In the genomic region with DNA sequence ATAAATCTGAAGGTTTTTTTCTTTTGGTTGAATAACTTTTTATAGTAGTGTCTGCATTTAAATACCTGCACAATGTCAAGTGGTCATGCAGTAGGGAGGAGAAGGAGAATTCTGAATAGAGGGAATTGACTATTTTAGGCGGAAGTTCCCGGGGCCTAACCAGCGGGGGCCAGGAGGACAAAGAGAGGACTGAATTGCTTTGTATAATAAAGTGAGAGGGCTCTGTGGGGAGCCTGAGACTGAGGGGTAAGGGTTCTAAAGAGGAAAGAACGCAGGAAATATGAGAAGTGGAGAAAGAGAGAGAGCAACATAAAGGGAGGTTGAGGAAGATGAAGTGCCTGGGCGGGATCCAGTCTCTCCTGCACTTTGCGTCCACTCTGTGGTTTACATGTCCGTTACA, we compare ENCODE assay signal across 19 cellular contexts.
DNase-seq lines count a peak whose midpoint lies in the region; ATAC-seq and TF ChIP-seq lines count a peak whose summit lies in the region.
"Had no signal": no experiment of that assay in that cellular context is flagged by ENCODE, and none has a peak within 500 bp of the region (broad histone marks: within the 10 kb centered on the region; RNA-seq: fewer than 3 reads in every experiment).

No MANE protein-coding gene starts in this region.

- H3K27ac ChIP-seq in A673 (ENCODE audit: low read depth, low read length, poor library complexity, severe bottlenecking) (no peak overlapping the region), HUES6 (ENCODE audit: low read depth, low read length) (peak overlapping the region; percentile 97), iPS-18a (ENCODE audit: low read length) (peak overlapping the region; percentile 80)
- H3K27ac ChIP-seq in CD4-positive, alpha-beta memory T cell (ENCODE audit: low read depth, low read length) = no peak overlapping the region
- H3K27ac ChIP-seq: BLaER1 treated with 17β-estradiol and CSF1 and Interleukin-3, amounts not matched to agents 10 nM and 100 nM; Peyer's patch had no signal

- H3K36me3 ChIP-seq in A673 (ENCODE audit: insufficient read depth, low read length, poor library complexity, severe bottlenecking) = no peaks in the 10 kb centered on the region
- 0 out of 2 replicates have a peak, but pooled peaks cover 5% of the 10 kb centered on the region for H3K36me3 ChIP-seq in HUES6 (ENCODE audit: control insufficient read depth, insufficient read depth, low read length)
- peaks cover 2% of the 10 kb centered on the region for H3K36me3 ChIP-seq in iPS-18a (ENCODE audit: control insufficient read depth, low read depth, low read length)
- no peaks in the 10 kb centered on the region for H3K36me3 ChIP-seq in CD4-positive, alpha-beta memory T cell (ENCODE audit: insufficient read depth, low read length)
- H3K36me3 ChIP-seq: BLaER1 treated with 17β-estradiol and CSF1 and Interleukin-3, amounts not matched to agents 10 nM and 100 nM; MG63; Peyer's patch had no signal

- in situ Hi-C loops in SK-MEL-5 (cut with HindIII; ENCODE audit: low pct_unique_long_range_greater_than_20kb, low sequenced_read_pairs) = no loop called here

- H3K27me3 Mint-ChIP-seq in CD4-positive, alpha-beta memory T cell = no peaks in the 10 kb centered on the region

- no peak for TF ChIP-seq CTCF in A673 (conservative IDR thresholded peaks at IDR 0.05; ENCODE audit: low read depth, low read length)

- no peaks in the 10 kb centered on the region for H3K4me1 ChIP-seq in A673 (ENCODE audit: insufficient read depth, low read length, poor library complexity, severe bottlenecking)
- peaks cover 31% of the 10 kb centered on the region for H3K4me1 ChIP-seq in HUES6 (ENCODE audit: control insufficient read depth, insufficient read depth, low read length)
- H3K4me1 ChIP-seq in iPS-18a (ENCODE audit: control insufficient read depth, low read depth, low read length) = peaks cover 33% of the 10 kb centered on the region
- no peaks in the 10 kb centered on the region for H3K4me1 ChIP-seq in CD4-positive, alpha-beta memory T cell (ENCODE audit: insufficient read depth, low read length)
- H3K4me1 ChIP-seq: BLaER1 treated with 17β-estradiol and CSF1 and Interleukin-3, amounts not matched to agents 10 nM and 100 nM; Peyer's patch had no signal

- H3K4me3 ChIP-seq in A673 (ENCODE audit: low read depth, low read length, poor library complexity, severe bottlenecking) (no peak overlapping the region), HUES6 (ENCODE audit: low read depth, low read length) (peak overlapping the region; percentile 25; the same call in 1 of the 2 replicates), iPS-18a (ENCODE audit: low read length) (peak overlapping the region; percentile 19)
- H3K4me3 ChIP-seq in CD4-positive, alpha-beta memory T cell (ENCODE audit: low read length in 2 of 2) = no peak overlapping the region
- H3K4me3 ChIP-seq: BLaER1 treated with 17β-estradiol and CSF1 and Interleukin-3, amounts not matched to agents 10 nM and 100 nM; MG63; Peyer's patch had no signal

- H3K4me3 Mint-ChIP-seq in CD4-positive, alpha-beta memory T cell = no peak overlapping the region

- H3K9ac ChIP-seq in HUES6 (ENCODE audit: low read length) (peak overlapping the region; percentile 87), iPS-18a (ENCODE audit: low read length) (peak overlapping the region; percentile 55)
- H3K9ac ChIP-seq: BLaER1 treated with 17β-estradiol and CSF1 and Interleukin-3, amounts not matched to agents 10 nM and 100 nM had no signal

- no peaks in the 10 kb centered on the region for H3K4me1 Mint-ChIP-seq in CD4-positive, alpha-beta memory T cell

- CTCF ChIA-PET in A673 (lab: Charles Lee) = no interaction called here
- CTCF ChIA-PET in CD4-positive, alpha-beta memory T cell (lab: Charles Lee; ENCODE audit: partially characterized antibody) = interaction anchor here (0.5 kb wide), 1 partner anchor 326 kb away, joined by 3 read pairs; no protein-coding TSS in a partner anchor

- H3K27me3 ChIP-seq in A673 (replicated peaks; ENCODE audit: insufficient read depth, low read depth, low read length, poor library complexity) = no peaks in the 10 kb centered on the region
- no peaks in the 10 kb centered on the region for H3K27me3 ChIP-seq in HUES6 (ENCODE audit: control insufficient read depth, insufficient read depth, low read length)
- H3K27me3 ChIP-seq in iPS-18a (ENCODE audit: control insufficient read depth, insufficient read depth, low read length) = no peaks in the 10 kb centered on the region
- H3K27me3 ChIP-seq in CD4-positive, alpha-beta memory T cell (ENCODE audit: insufficient read depth, low read length) = no peaks in the 10 kb centered on the region
- H3K27me3 ChIP-seq: BLaER1 treated with 17β-estradiol and CSF1 and Interleukin-3, amounts not matched to agents 10 nM and 100 nM; MG63; Peyer's patch had no signal

- H3K27ac Mint-ChIP-seq in CD4-positive, alpha-beta memory T cell = no peak overlapping the region

- ATAC-seq in GM19463 (IDR thresholded peaks at IDR 0.05; ENCODE audit: unreplicated experiment) = no peak

- H3K36me3 Mint-ChIP-seq in CD4-positive, alpha-beta memory T cell = no peaks in the 10 kb centered on the region

- POLR2A ChIA-PET in A673 (lab: Charles Lee; ENCODE audit: low non-redundant PET) = no interaction called here
- POLR2A ChIA-PET in CD4-positive, alpha-beta memory T cell (lab: Charles Lee; ENCODE audit: partially characterized antibody) = no interaction called here

- intact Hi-C loops in A673 (cut with micrococcal nuclease; ENCODE audit: unreplicated experiment) = no loop called here
- intact Hi-C loops in CD4-positive, alpha-beta memory T cell (cut with micrococcal nuclease) = no loop called here

- DNase-seq in A673 (ENCODE audit: low spot score) (peak; percentile 48), SK-MEL-5 (ENCODE audit: low read depth, low spot score) (peak; percentile 68), NCI-H2081 treated with DMSO at 0.1 percent for 48 hours (lab: John Stamatoyannopoulos, UW) (no peak)
- no peak for DNase-seq in activated CD8-positive, alpha-beta memory T cell treated with anti-CD3 and anti-CD28 coated beads, Interleukin-2, amount 50 U/mL, for 48 hours
- DNase-seq in CD4-positive, alpha-beta memory T cell = no peak
- DNase-seq: 8988T, DMS 273 treated with DMSO at 0.1 percent for 48 hours, EL, MG63, NCI-H1105, NCI-H1930, NCI-H2227 treated with DMSO at 0.1 percent for 48 hours, NCI-H774, Peyer's patch, Right ventricle myocardium superior had no signal

- peaks cover 2 to 18% (median 10%) of the 10 kb centered on the region in 8 donors for H3K9me3 Mint-ChIP-seq in CD4-positive, alpha-beta memory T cell

- no TSS peak for BruUV-seq in A673 (replicated peaks; lab: Mats Ljungman, UMichigan)

- H3K9me3 ChIP-seq in A673 (ENCODE audit: low read depth, low read length, poor library complexity, severe bottlenecking) = no peaks in the 10 kb centered on the region
- H3K9me3 ChIP-seq in HUES6 (ENCODE audit: control insufficient read depth, insufficient read depth, low read depth, low read length) = peaks cover 21% of the 10 kb centered on the region
- H3K9me3 ChIP-seq in iPS-18a (ENCODE audit: control insufficient read depth, low read depth, low read length) = peaks cover 23% of the 10 kb centered on the region
- H3K9me3 ChIP-seq in CD4-positive, alpha-beta memory T cell (ENCODE audit: control insufficient read depth in 1 of 2, low read length in 2 of 2) = no peaks in the 10 kb centered on the region
- H3K9me3 ChIP-seq: Peyer's patch had no signal

Comparison
In these comparisons a context has a peak if more than half of its experiments do, and no peak if none do; other contexts are left out.
1. DNase-seq: peak in A673 (single experiment) and SK-MEL-5 (single experiment); none in activated CD8-positive, alpha-beta memory T cell treated with anti-CD3 and anti-CD28 coated beads, Interleukin-2, amount 50 U/mL, for 48 hours (single experiment), NCI-H2081 treated with DMSO at 0.1 percent for 48 hours (single experiment) and CD4-positive, alpha-beta memory T cell (0 of 5).
2. H3K27ac ChIP-seq: peak in HUES6 (single experiment) and iPS-18a (single experiment); none in A673 (single experiment) and CD4-positive, alpha-beta memory T cell (single experiment).
3. H3K4me3 ChIP-seq: peak in HUES6 (single experiment) and iPS-18a (single experiment); none in A673 (single experiment) and CD4-positive, alpha-beta memory T cell (0 of 2).